25 cellular contexts compared by ENCODE assay signal in genomic region chr5:127886141-127886540, GRCh38.
DNase-seq lines count a peak whose midpoint lies in the region; ATAC-seq and TF ChIP-seq lines count a peak whose summit lies in the region.
"Had no signal": no experiment of that assay in that cellular context is flagged by ENCODE, and none has a peak within 500 bp of the region (broad histone marks: within the 10 kb centered on the region; RNA-seq: fewer than 3 reads in every experiment).

No MANE protein-coding gene starts in this region.

- H3K9me3 Mint-ChIP-seq in activated CD8-positive, alpha-beta memory T cell treated with anti-CD3 and anti-CD28 coated beads, Interleukin-2, amount 10 ng/mL, durations not matched to agents 7 days and 5 days (ENCODE audit: low read depth) = no peaks in the 10 kb centered on the region
- H3K9me3 Mint-ChIP-seq: CD4-positive, alpha-beta T cell had no signal

- no peaks in the 10 kb centered on the region for H3K9me3 ChIP-seq in mucosa of rectum (ENCODE audit: control insufficient read depth in 2 of 2, low read length in 2 of 2)
- no peaks in the 10 kb centered on the region for H3K9me3 ChIP-seq in prostate gland
- H3K9me3 ChIP-seq: BLaER1 treated with 17β-estradiol and CSF1 and Interleukin-3, amounts not matched to agents 10 nM and 100 nM; MG63 had no signal

- H3K36me3 ChIP-seq in mucosa of rectum (ENCODE audit: control insufficient read depth in 2 of 2, insufficient read depth in 2 of 2, low read length in 2 of 2) = no peaks in the 10 kb centered on the region
- no peaks in the 10 kb centered on the region for H3K36me3 ChIP-seq in prostate gland
- H3K36me3 ChIP-seq: BLaER1 treated with 17β-estradiol and CSF1 and Interleukin-3, amounts not matched to agents 10 nM and 100 nM; MG63 had no signal

- peaks cover 3% of the 10 kb centered on the region for H3K27me3 Mint-ChIP-seq in activated CD8-positive, alpha-beta memory T cell treated with anti-CD3 and anti-CD28 coated beads, Interleukin-2, amount 10 ng/mL, durations not matched to agents 7 days and 5 days
- H3K27me3 Mint-ChIP-seq: CD4-positive, alpha-beta T cell had no signal

- no peak for TF ChIP-seq CTCF in 22Rv1 (IDR thresholded peaks at IDR 0.05)
- no peak for TF ChIP-seq CTCF in prostate gland (IDR thresholded peaks at IDR 0.05)

- no peaks in the 10 kb centered on the region for H3K4me1 Mint-ChIP-seq in activated CD8-positive, alpha-beta memory T cell treated with anti-CD3 and anti-CD28 coated beads, Interleukin-2, amount 10 ng/mL, durations not matched to agents 7 days and 5 days

- no peak for ATAC-seq in activated CD8-positive, alpha-beta memory T cell treated with anti-CD3 and anti-CD28 coated beads, Interleukin-2, amount 10 ng/mL, durations not matched to agents 7 days and 5 days
- ATAC-seq: HCT116, Panc1 had no signal

- intact Hi-C loops in prostate gland (cut with DNase I) = no loop called here
- intact Hi-C loops in posterior cingulate gyrus (cut with DNase I) = no loop called here

- no peak overlapping the region for H3K4me3 Mint-ChIP-seq in activated CD8-positive, alpha-beta memory T cell treated with anti-CD3 and anti-CD28 coated beads, Interleukin-2, amount 10 ng/mL, durations not matched to agents 7 days and 5 days
- H3K4me3 Mint-ChIP-seq: CD4-positive, alpha-beta T cell had no signal

- H3K4me1 ChIP-seq in mucosa of rectum (ENCODE audit: control insufficient read depth in 2 of 2, insufficient read depth in 2 of 2, low read length in 2 of 2) = peaks cover 9 to 19% of the 10 kb centered on the region in 2 donors
- H3K4me1 ChIP-seq in prostate gland (replicated peaks) = no peaks in the 10 kb centered on the region

- H3K27me3 ChIP-seq in mucosa of rectum (ENCODE audit: control insufficient read depth in 2 of 2, insufficient read depth in 2 of 2, low read length in 2 of 2) (no peaks in the 10 kb centered on the region), prostate gland (replicated peaks; ENCODE audit: insufficient read depth) (no peaks in the 10 kb centered on the region)
- H3K27me3 ChIP-seq: BLaER1 treated with 17β-estradiol and CSF1 and Interleukin-3, amounts not matched to agents 10 nM and 100 nM; MG63 had no signal

- no peak for TF ChIP-seq POLR2A in prostate gland (IDR thresholded peaks at IDR 0.05)

- H3K36me3 Mint-ChIP-seq in activated CD8-positive, alpha-beta memory T cell treated with anti-CD3 and anti-CD28 coated beads, Interleukin-2, amount 10 ng/mL, durations not matched to agents 7 days and 5 days = no peaks in the 10 kb centered on the region

- no peak overlapping the region for H3K9ac ChIP-seq in mucosa of rectum (ENCODE audit: low read depth in 1 of 2, low read length in 2 of 2)
- H3K9ac ChIP-seq: BLaER1 treated with 17β-estradiol and CSF1 and Interleukin-3, amounts not matched to agents 10 nM and 100 nM had no signal

- DNase-seq in NCI-H69 (lab: John Stamatoyannopoulos, UW) (peak; percentile 17), prostate gland (ENCODE audit: low spot score) (no peak), GDM1 (lab: John Stamatoyannopoulos, UW) (no peak), NCI-H2196 treated with DMSO at 0.1 percent for 48 hours (lab: John Stamatoyannopoulos, UW; ENCODE audit: unreplicated experiment) (no peak), posterior cingulate gyrus (no peak)
- DNase-seq in activated CD8-positive, alpha-beta memory T cell treated with anti-CD3 and anti-CD28 coated beads, Interleukin-2, amount 10 ng/mL, durations not matched to agents 7 days and 5 days = no peak
- DNase-seq: AML-193; CD4-positive, alpha-beta T cell; DMS79; EL; GF-D8; IMR-90; KG1; MG63; NCI-H1105 treated with DMSO at 0.1 percent for 48 hours; NCI-H2029; NCI-H2227 treated with DMSO at 0.1 percent for 48 hours; NCI-H526 treated with DMSO at 0.1 percent for 48 hours; SHP77 had no signal

- H3K27ac ChIP-seq in 22Rv1 (0 out of 2 replicates have a peak overlapping the region, but pooled peaks have one; percentile 73), mucosa of rectum (ENCODE audit: low read depth in 2 of 2, low read length in 2 of 2) (peak overlapping the region; percentile 18 to 59), prostate gland (peak overlapping the region; percentile 66 to 69)
- H3K27ac ChIP-seq: BLaER1 treated with 17β-estradiol and CSF1 and Interleukin-3, amounts not matched to agents 10 nM and 100 nM; RWPE1 had no signal

- 63% methylated on average over 3 of the region's 3 CpGs for WGBS in prostate gland

- H3K4me3 ChIP-seq in mucosa of rectum (ENCODE audit: low read length in 2 of 2) (no peak overlapping the region), prostate gland (no peak overlapping the region)
- H3K4me3 ChIP-seq: BLaER1 treated with 17β-estradiol and CSF1 and Interleukin-3, amounts not matched to agents 10 nM and 100 nM; MG63 had no signal

- no peak overlapping the region for H3K27ac Mint-ChIP-seq in activated CD8-positive, alpha-beta memory T cell treated with anti-CD3 and anti-CD28 coated beads, Interleukin-2, amount 10 ng/mL, durations not matched to agents 7 days and 5 days
- H3K27ac Mint-ChIP-seq: CD4-positive, alpha-beta T cell had no signal

- CTCF ChIA-PET in activated CD8-positive, alpha-beta memory T cell treated with anti-CD3 and anti-CD28 coated beads, Interleukin-2, amount 10 ng/mL, durations not matched to agents 7 days and 5 days (lab: Charles Lee) = interaction anchor here (1.3 kb wide), 1 partner anchor 316 kb away, joined by 3 read pairs; no protein-coding TSS in a partner anchor
